In the genomic region with DNA sequence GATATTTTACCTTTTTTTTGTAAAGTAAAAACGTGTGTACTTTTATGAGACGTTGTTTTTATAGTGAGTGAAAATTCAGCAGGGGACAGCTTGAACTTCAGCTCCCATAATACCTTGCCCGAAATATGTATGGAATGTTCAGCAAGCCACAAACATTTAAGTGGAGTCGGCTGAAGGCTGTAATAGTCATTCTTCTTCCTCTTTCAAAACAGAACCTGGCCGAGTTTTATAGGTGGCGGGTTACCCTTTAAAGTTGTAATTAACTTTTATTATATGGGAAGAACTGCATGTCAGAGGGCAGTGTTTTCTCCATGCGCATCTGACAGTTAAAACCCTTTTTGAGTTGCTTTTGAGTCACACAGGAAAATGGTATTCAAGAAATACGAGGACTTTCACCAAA, we compare ENCODE assay signal across 2 cellular contexts.
TF ChIP-seq lines count a peak whose summit lies in the region.

No MANE protein-coding gene starts in this region.

TF ChIP-seq in IMR-90, 13 proteins besides CTCF, POLR2A, EP300 and RAD21:
- no peak for TF ChIP-seq BHLHE40 (IDR thresholded peaks at IDR 0.05; ENCODE audit: low read depth, low read length)
- no peak for TF ChIP-seq MXI1 (IDR thresholded peaks at IDR 0.05; ENCODE audit: borderline replicate concordance, low read depth, low read length)
- TF ChIP-seq SMC3 (IDR thresholded peaks at IDR 0.05; ENCODE audit: low read depth, low read length) = no peak
- no peak for TF ChIP-seq FOS (IDR thresholded peaks at IDR 0.05; ENCODE audit: low read depth, low read length)
- no peak for TF ChIP-seq NFE2L2 (IDR thresholded peaks at IDR 0.05; ENCODE audit: low read depth, low read length)
- no peak for TF ChIP-seq CEBPB (IDR thresholded peaks at IDR 0.05; ENCODE audit: low read depth, low read length)
- no peak for TF ChIP-seq MAFK (IDR thresholded peaks at IDR 0.05; ENCODE audit: low read depth, low read length)
- TF ChIP-seq, protein P1, sequence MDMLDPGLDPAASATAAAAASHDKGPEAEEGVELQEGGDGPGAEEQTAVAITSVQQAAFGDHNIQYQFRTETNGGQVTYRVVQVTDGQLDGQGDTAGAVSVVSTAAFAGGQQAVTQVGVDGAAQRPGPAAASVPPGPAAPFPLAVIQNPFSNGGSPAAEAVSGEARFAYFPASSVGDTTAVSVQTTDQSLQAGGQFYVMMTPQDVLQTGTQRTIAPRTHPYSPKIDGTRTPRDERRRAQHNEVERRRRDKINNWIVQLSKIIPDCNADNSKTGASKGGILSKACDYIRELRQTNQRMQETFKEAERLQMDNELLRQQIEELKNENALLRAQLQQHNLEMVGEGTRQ (IDR thresholded peaks at IDR 0.05; ENCODE audit: low read depth, low read length) = no peak
- TF ChIP-seq, protein P2, sequence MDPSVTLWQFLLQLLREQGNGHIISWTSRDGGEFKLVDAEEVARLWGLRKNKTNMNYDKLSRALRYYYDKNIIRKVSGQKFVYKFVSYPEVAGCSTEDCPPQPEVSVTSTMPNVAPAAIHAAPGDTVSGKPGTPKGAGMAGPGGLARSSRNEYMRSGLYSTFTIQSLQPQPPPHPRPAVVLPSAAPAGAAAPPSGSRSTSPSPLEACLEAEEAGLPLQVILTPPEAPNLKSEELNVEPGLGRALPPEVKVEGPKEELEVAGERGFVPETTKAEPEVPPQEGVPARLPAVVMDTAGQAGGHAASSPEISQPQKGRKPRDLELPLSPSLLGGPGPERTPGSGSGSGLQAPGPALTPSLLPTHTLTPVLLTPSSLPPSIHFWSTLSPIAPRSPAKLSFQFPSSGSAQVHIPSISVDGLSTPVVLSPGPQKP (IDR thresholded peaks at IDR 0.05; ENCODE audit: borderline replicate concordance, low read depth, low read length) = no peak

TF ChIP-seq in GM12878, 131 proteins besides CTCF, POLR2A, EP300 and RAD21:
- TF ChIP-seq CREB1 (IDR thresholded peaks at IDR 0.05; ENCODE audit: low read depth) (no peak), ZNF217 (IDR thresholded peaks at IDR 0.05) (no peak), MYB (IDR thresholded peaks at IDR 0.05; ENCODE audit: borderline replicate concordance, low read depth, low read length) (no peak), NFYA (IDR thresholded peaks at IDR 0.05; ENCODE audit: borderline replicate concordance, low read depth, low read length) (no peak), JUNB (IDR thresholded peaks at IDR 0.05) (no peak), NR2F1 (conservative IDR thresholded peaks at IDR 0.05) (no peak), SMC3 (IDR thresholded peaks at IDR 0.05; ENCODE audit: borderline replicate concordance, low read length) (no peak), SMAD1 (IDR thresholded peaks at IDR 0.05; ENCODE audit: low read depth, partially characterized antibody) (no peak), SUPT20H (IDR thresholded peaks at IDR 0.05; ENCODE audit: borderline replicate concordance, control insufficient read depth, low read depth, low read length) (no peak), MYC (IDR thresholded peaks at IDR 0.05; ENCODE audit: insufficient read depth, insufficient read length, insufficient replicate concordance, low read length, severe bottlenecking) (no peak), HCFC1 (IDR thresholded peaks at IDR 0.05; ENCODE audit: low read length) (no peak), EGR1 (IDR thresholded peaks at IDR 0.05; ENCODE audit: borderline replicate concordance in 1 of 2, low read depth in 2 of 2, low read length in 2 of 2) (no peak), PAX8 (IDR thresholded peaks at IDR 0.05) (no peak), MTA3 (IDR thresholded peaks at IDR 0.05; ENCODE audit: borderline replicate concordance, low read length) (no peak), TCF7 (IDR thresholded peaks at IDR 0.05; ENCODE audit: borderline replicate concordance) (no peak), ATF7 (IDR thresholded peaks at IDR 0.05; ENCODE audit: low read depth) (no peak), ZNF622 (IDR thresholded peaks at IDR 0.05) (no peak)
- TF ChIP-seq, protein P3, sequence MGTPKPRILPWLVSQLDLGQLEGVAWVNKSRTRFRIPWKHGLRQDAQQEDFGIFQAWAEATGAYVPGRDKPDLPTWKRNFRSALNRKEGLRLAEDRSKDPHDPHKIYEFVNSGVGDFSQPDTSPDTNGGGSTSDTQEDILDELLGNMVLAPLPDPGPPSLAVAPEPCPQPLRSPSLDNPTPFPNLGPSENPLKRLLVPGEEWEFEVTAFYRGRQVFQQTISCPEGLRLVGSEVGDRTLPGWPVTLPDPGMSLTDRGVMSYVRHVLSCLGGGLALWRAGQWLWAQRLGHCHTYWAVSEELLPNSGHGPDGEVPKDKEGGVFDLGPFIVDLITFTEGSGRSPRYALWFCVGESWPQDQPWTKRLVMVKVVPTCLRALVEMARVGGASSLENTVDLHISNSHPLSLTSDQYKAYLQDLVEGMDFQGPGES (IDR thresholded peaks at IDR 0.05) = no peak
- TF ChIP-seq, protein P2 (IDR thresholded peaks at IDR 0.05; ENCODE audit: low read depth, low read length) = no peak
